ENCODE assay signal across 14 cellular contexts in the genomic region with DNA sequence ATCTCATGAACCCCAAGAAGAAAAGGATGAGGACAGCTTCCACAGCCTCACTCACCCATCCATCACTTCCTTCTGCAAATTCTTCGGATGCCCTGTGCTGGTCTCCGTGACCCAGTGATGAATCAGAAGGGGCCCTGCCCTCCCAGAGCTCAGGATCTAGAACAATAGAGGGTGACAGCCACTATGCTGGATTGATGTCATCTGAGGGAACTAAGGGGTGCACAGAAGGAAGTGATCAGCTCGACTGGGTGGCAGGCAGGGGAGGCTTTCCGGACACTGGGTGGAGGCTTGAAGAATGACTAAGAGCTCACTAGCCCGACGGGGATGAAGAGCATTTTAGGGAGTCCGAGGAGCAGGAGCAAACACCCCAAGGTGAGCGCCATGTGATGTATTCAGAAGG. TPM values are rescaled to one million over a fixed set of nuclear protein-coding genes. Genes with fewer than 3 reads are reported as not detected.
DNase-seq lines count a peak whose midpoint lies in the region; ATAC-seq, FAIRE-seq and TF ChIP-seq lines count a peak whose summit lies in the region.
"Had no signal": no experiment of that assay in that cellular context is flagged by ENCODE, and none has a peak within 500 bp of the region (broad histone marks: within the 10 kb centered on the region; RNA-seq: fewer than 3 reads in every experiment).

No MANE protein-coding gene starts in this region.

- H3K4me1 ChIP-seq in keratinocyte (ENCODE audit: control insufficient read depth, extremely low read depth, insufficient read depth, low read length) (peaks cover 53% of the 10 kb centered on the region), left ventricle myocardium inferior (no peaks in the 10 kb centered on the region)
- H3K4me1 ChIP-seq: right atrium auricular region had no signal

- no peaks in the 10 kb centered on the region for H3K36me3 ChIP-seq in keratinocyte (ENCODE audit: control insufficient read depth in 2 of 2, extremely low read depth in 1 of 2, insufficient read depth in 2 of 2, low read length in 2 of 2)
- no peaks in the 10 kb centered on the region for H3K36me3 ChIP-seq in left ventricle myocardium inferior
- H3K36me3 ChIP-seq: right atrium auricular region had no signal

- dilution Hi-C loops in keratinocyte (cut with MboI; ENCODE audit: extremely low pct_ligation_motif_present, low sequenced_read_pairs): no loop called here

- TF ChIP-seq CTCF in keratinocyte (optimal IDR thresholded peaks at IDR 0.05 in 1 of 3, IDR thresholded peaks at IDR 0.05 in 1 of 3, conservative IDR thresholded peaks at IDR 0.05 in 1 of 3; ENCODE audit: extremely low read depth in 1 of 3, insufficient read depth in 2 of 3, low read length in 3 of 3): no peak
- no peak for TF ChIP-seq CTCF in left ventricle myocardium inferior (IDR thresholded peaks at IDR 0.05; ENCODE audit: borderline replicate concordance)

- H3K9ac ChIP-seq in keratinocyte (ENCODE audit: control insufficient read depth, extremely low read depth, insufficient read depth, low read length): no peak overlapping the region

- H3K9me3 ChIP-seq in keratinocyte (ENCODE audit: control insufficient read depth, low read depth, low read length) (no peaks in the 10 kb centered on the region), left ventricle myocardium inferior (replicated peaks) (no peaks in the 10 kb centered on the region)
- H3K9me3 ChIP-seq: right atrium auricular region had no signal

- H2AFZ ChIP-seq in keratinocyte (ENCODE audit: control insufficient read depth, low read length): no peak overlapping the region

- FAIRE-seq in keratinocyte (lab: Jason Lieb, UNC): no peak
- FAIRE-seq: TTC549 had no signal

- peak overlapping the region; percentile 27 for H3K27ac ChIP-seq in keratinocyte (ENCODE audit: control insufficient read depth, insufficient read depth, low read length)
- H3K27ac ChIP-seq in left ventricle myocardium inferior (replicated peaks): no peak overlapping the region
- H3K27ac ChIP-seq: right atrium auricular region had no signal

- H3K79me2 ChIP-seq in keratinocyte (ENCODE audit: control insufficient read depth, insufficient read depth, low read length): no peaks in the 10 kb centered on the region

- intact Hi-C loops in left ventricle myocardium inferior (cut with micrococcal nuclease): no loop called here

- DNase-seq in AG08395 (ENCODE audit: low spot score): peak; percentile 31
- DNase-seq in HPDE6-E6E7 (ENCODE audit: extremely low spot score): peak; percentile 51
- DNase-seq in amniotic epithelial cell (ENCODE audit: low read depth): peak; percentile 12
- DNase-seq in keratinocyte (ENCODE audit: low read depth, low spot score): no peak
- no peak for DNase-seq in activated CD4-positive, alpha-beta T cell treated with anti-CD3 and anti-CD28 coated beads for 1 hour
- DNase-seq in left ventricle myocardium inferior: no peak
- no peak for DNase-seq in DMS 273 (lab: John Stamatoyannopoulos, UW; ENCODE audit: unreplicated experiment)
- DNase-seq: activated naive CD4-positive, alpha-beta T cell; NCI-H146; stimulated activated CD4-positive, alpha-beta T cell treated with anti-CD3 and anti-CD28 coated beads, Interleukin-4, amount 100 ng/mL, for 1 hour had no signal

- H3K4me3 ChIP-seq in keratinocyte (ENCODE audit: control insufficient read depth in 2 of 3, extremely low read depth in 1 of 3, insufficient read depth in 2 of 3, low read depth in 1 of 3, low read length in 3 of 3) (no peak overlapping the region), left ventricle myocardium inferior (no peak overlapping the region)
- H3K4me3 ChIP-seq: right atrium auricular region had no signal

- H3K9me1 ChIP-seq in keratinocyte (ENCODE audit: control insufficient read depth, extremely low read depth, insufficient read depth, low read length): no peaks in the 10 kb centered on the region

- ATAC-seq in GM19467 (IDR thresholded peaks at IDR 0.05; ENCODE audit: unreplicated experiment): no peak
- ATAC-seq: stimulated activated effector memory CD8-positive, alpha-beta T cell treated with anti-CD3 and anti-CD28 coated beads, Interleukin-12 subunit alpha, Interleukin-12 subunit beta, amount 100 ng/mL, for 72 hours had no signal

- H4K20me1 ChIP-seq in keratinocyte (ENCODE audit: control insufficient read depth, extremely low read depth, insufficient read depth, low read length): no peaks in the 10 kb centered on the region

- H3K27me3 ChIP-seq in keratinocyte (ENCODE audit: control insufficient read depth, extremely low read depth, insufficient read depth, low read length) (no peaks in the 10 kb centered on the region), left ventricle myocardium inferior (ENCODE audit: low read depth) (peaks cover 9% of the 10 kb centered on the region)
- H3K27me3 ChIP-seq: right atrium auricular region had no signal

- H3K4me2 ChIP-seq in keratinocyte (ENCODE audit: control insufficient read depth, extremely low read depth, insufficient read depth, low read depth, low read length): peak overlapping the region; percentile 53

RNA-seq across cellular contexts. Expression of a gene that starts 1.4 kb away (rescaled TPM):
- polyA plus RNA-seq in keratinocyte: 48.6 to 73.2 TPM (median 55.6 TPM) in 3 replicates
- polyA plus RNA-seq in keratinocyte (2011; ENCODE audit: low read depth): 30.6 TPM
- polyA plus RNA-seq in keratinocyte (2011; cell fraction: cytosol; rRNA removed): 36.5 and 56.8 TPM in 2 replicates
- polyA plus RNA-seq in keratinocyte (2011; cell fraction: nucleus; rRNA removed): 65.5 and 89.6 TPM in 2 replicates
- polyA plus RNA-seq in keratinocyte (2012; ENCODE audit: low replicate concordance): 32.2 and 96.3 TPM in 2 replicates
- 49.2 to 74.7 TPM (median 58.6 TPM) in 3 replicates for polyA minus RNA-seq in keratinocyte
- polyA minus RNA-seq in keratinocyte (2011; cell fraction: cytosol; rRNA and poly(A)+ RNA removed): 37.0 TPM
- 36.8 and 45.4 TPM in 2 replicates for polyA minus RNA-seq in keratinocyte (2011; cell fraction: nucleus; rRNA and poly(A)+ RNA removed)
- total RNA-seq in left ventricle myocardium inferior: 1.6 TPM

Comparison
In these comparisons a context has a peak if more than half of its experiments do, and no peak if none do; other contexts are left out.
1. DNase-seq: peak in AG08395 (single experiment), HPDE6-E6E7 (single experiment) and amniotic epithelial cell (single experiment); none in keratinocyte (single experiment), activated CD4-positive, alpha-beta T cell treated with anti-CD3 and anti-CD28 coated beads for 1 hour (single experiment), left ventricle myocardium inferior (single experiment) and DMS 273 (single experiment).